Comparison of ENCODE assay signal across 33 cellular contexts in the genomic region with DNA sequence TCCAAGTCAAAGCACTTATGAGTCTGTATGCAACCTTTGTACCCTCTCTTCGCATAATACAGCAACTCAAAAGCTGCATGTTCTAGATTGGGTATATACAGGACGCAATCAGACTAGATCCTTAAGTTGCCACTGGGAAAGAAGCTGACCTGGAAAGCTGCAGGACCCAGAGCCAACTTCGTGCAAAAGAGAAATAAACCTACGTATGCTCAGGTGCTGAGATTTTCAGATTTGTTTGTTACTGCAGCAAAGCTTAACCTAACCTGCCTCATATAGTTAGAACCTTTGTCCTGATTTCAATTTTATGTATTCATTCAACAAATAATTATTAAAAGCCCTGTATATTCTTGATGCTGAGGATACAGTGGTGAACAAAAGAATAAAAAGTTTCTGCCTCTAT.
"Had no signal": no experiment of that assay in that cellular context is flagged by ENCODE, and none has a peak within 500 bp of the region (broad histone marks: within the 10 kb centered on the region; RNA-seq: fewer than 3 reads in every experiment).

No MANE protein-coding gene starts in this region.

- H3K36me3 ChIP-seq: MG63 had no signal

- DNase-seq: Karpas-422, Kasumi-1, MG63, MM.1S, MV-4-11, NCI-H1048, NCI-H1092, NCI-H1092 treated with DMSO at 0.1 percent for 48 hours, NCI-H1105, NCI-H1105 treated with DMSO at 0.1 percent for 48 hours, NCI-H1417, NCI-H1417 treated with DMSO at 0.1 percent for 48 hours, NCI-H1436, NCI-H1436 treated with DMSO at 0.1 percent for 48 hours, NCI-H146, NCI-H1694, NCI-H1694 treated with DMSO at 0.1 percent for 48 hours, NCI-H187, NCI-H187 treated with DMSO at 0.1 percent for 48 hours, NCI-H1930, NCI-H2029, NCI-H2029 treated with DMSO at 0.1 percent for 48 hours, NCI-H2081, NCI-H2081 treated with DMSO at 0.1 percent for 48 hours, NCI-H2107, NCI-H2171, NCI-H2171 treated with DMSO at 0.1 percent for 48 hours, NCI-H2227 treated with DMSO at 0.1 percent for 48 hours, NCI-H345, NCI-H446, NCI-H446 treated with DMSO at 0.1 percent for 48 hours, NCI-H510A had no signal

- H3K27me3 ChIP-seq: MG63 had no signal

- H3K9ac ChIP-seq: KMS-11 had no signal

- H3K4me3 ChIP-seq: MG63 had no signal

- H3K4me2 ChIP-seq: KMS-11 had no signal

- H3K27ac ChIP-seq: KMS-11 had no signal
